19 cellular contexts compared by ENCODE assay signal in the genomic region with DNA sequence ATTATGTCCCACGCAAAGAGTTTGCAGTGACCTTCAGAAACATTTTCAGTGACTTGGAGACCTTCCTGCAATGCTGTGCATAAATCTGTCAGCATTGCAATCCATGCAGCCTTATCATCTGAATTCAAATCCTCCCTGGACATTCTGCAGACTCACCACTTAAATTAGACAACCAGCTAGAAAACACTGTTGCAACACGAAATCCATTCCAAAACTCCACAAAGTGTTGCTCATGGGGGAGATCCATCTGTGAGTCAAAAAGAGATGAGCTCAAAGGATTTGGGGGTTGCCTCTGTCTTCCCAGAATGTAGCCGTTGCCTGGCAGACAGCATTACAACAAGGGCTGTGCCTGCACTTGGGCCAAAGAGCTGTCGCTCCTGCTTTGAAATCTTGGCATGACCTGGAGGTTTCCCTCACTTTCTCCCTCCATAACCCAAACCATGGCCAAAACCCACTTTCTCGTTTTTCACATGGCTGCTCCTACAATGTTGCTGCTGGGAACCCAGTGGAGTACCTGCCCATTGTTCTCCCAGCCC.
DNase-seq lines count a peak whose midpoint lies in the region; ATAC-seq and TF ChIP-seq lines count a peak whose summit lies in the region.
"Had no signal": no experiment of that assay in that cellular context is flagged by ENCODE, and none has a peak within 500 bp of the region (broad histone marks: within the 10 kb centered on the region; RNA-seq: fewer than 3 reads in every experiment).

No MANE protein-coding gene starts in this region.

- WGBS in SK-N-SH (ENCODE audit: low lambda C conversion rate) = 42% methylated on average over 5 of the region's 5 CpGs

- no peak overlapping the region for H3K9ac ChIP-seq in SK-N-SH

- DNase-seq in Right ventricle myocardium superior (peak; percentile 48), right atrium auricular region (ENCODE audit: low spot score) (no peak), fibroblast of the aortic adventitia (ENCODE audit: low read depth) (peak; percentile 96), posterior vena cava (ENCODE audit: low spot score) (peak; percentile 88), GM10248 (ENCODE audit: extremely low spot score) (no peak), PC-9 (no peak), SK-N-SH (no peak)
- DNase-seq: 8988T; activated CD4-positive, alpha-beta memory T cell treated with anti-CD3 and anti-CD28 coated beads, Interleukin-2, amount 10 ng/mL, durations not matched to agents 7 days and 5 days; CD4-positive, alpha-beta memory T cell; DND-41; hypothalamus; MM.1S; NCI-H1930; NCI-H524 had no signal

- no peaks in the 10 kb centered on the region for H4K20me1 ChIP-seq in PC-9 (ENCODE audit: insufficient read depth)
- H4K20me1 ChIP-seq in SK-N-SH (ENCODE audit: insufficient read depth) = no peaks in the 10 kb centered on the region

- POLR2A ChIA-PET in GM10248 (lab: Yijun Ruan, JAX) (no interaction called here), PC-9 (lab: Charles Lee; ENCODE audit: unreplicated experiment) (interaction anchor here (0.9 kb wide), 1 partner anchor 253 kb away, joined by 6 read pairs; no protein-coding TSS in a partner anchor), SK-N-SH (lab: Yijun Ruan, JAX) (no interaction called here)

- H3K27me3 ChIP-seq in right atrium auricular region = no peaks in the 10 kb centered on the region
- no peaks in the 10 kb centered on the region for H3K27me3 ChIP-seq in PC-9 (ENCODE audit: insufficient read depth, low read depth)
- peaks cover 6% of the 10 kb centered on the region; the same call in 1 of the 2 replicates for H3K27me3 ChIP-seq in SK-N-SH (ENCODE audit: insufficient read depth)

- no peak overlapping the region for H3K4me3 ChIP-seq in right atrium auricular region
- H3K4me3 ChIP-seq in fibroblast of the aortic adventitia (ENCODE audit: low read depth, low read length) = no peak overlapping the region
- H3K4me3 ChIP-seq in PC-9 = no peak overlapping the region
- no peak overlapping the region for H3K4me3 ChIP-seq in SK-N-SH (ENCODE audit: low read depth in 2 of 2, low read length in 1 of 2)
- H3K4me3 ChIP-seq: HAP-1, SK-N-MC, thoracic aorta had no signal

- H3K36me3 ChIP-seq in right atrium auricular region = no peaks in the 10 kb centered on the region
- no peaks in the 10 kb centered on the region for H3K36me3 ChIP-seq in PC-9 (ENCODE audit: low read depth)
- no peaks in the 10 kb centered on the region for H3K36me3 ChIP-seq in SK-N-SH (replicated peaks in 1 of 2; ENCODE audit: control insufficient read depth in 1 of 2, insufficient read depth in 2 of 2, low read length in 1 of 2)
- H3K36me3 ChIP-seq: HAP-1, thoracic aorta had no signal

- intact Hi-C loops in Right ventricle myocardium superior (cut with DNase I) (no loop called here), posterior vena cava (cut with DNase I) (no loop called here), PC-9 (cut with micrococcal nuclease; ENCODE audit: unreplicated experiment) (no loop called here)

- no peaks in the 10 kb centered on the region for H3K79me2 ChIP-seq in PC-9 (ENCODE audit: low read depth)
- no peaks in the 10 kb centered on the region for H3K79me2 ChIP-seq in SK-N-SH (ENCODE audit: insufficient read depth)

- H3F3A ChIP-seq in PC-9 (ENCODE audit: insufficient read depth, low read depth) (peaks cover 5% of the 10 kb centered on the region; the same call in 1 of the 2 replicates), SK-N-SH (replicated peaks; ENCODE audit: insufficient read depth) (peaks cover 3% of the 10 kb centered on the region)

- BruUV-seq in PC-9 (replicated peaks; lab: Mats Ljungman, UMichigan) = no TSS peak

- ATAC-seq in Right ventricle myocardium superior (ENCODE audit: poor library complexity) (peak; percentile 69), HG03439 (IDR thresholded peaks at IDR 0.05; ENCODE audit: unreplicated experiment) (no peak)

- no peak overlapping the region for H3K4me2 ChIP-seq in PC-9
- H3K4me2 ChIP-seq in SK-N-SH = no peak overlapping the region

- no peak for TF ChIP-seq RAD21 in SK-N-SH (IDR thresholded peaks at IDR 0.05; ENCODE audit: low read length)

- CTCF ChIA-PET in GM10248 (lab: Yijun Ruan, JAX) = no interaction called here
- CTCF ChIA-PET in PC-9 (lab: Charles Lee) = no interaction called here
- CTCF ChIA-PET in SK-N-SH (lab: Yijun Ruan, JAX) = no interaction called here

- TF ChIP-seq CTCF in right atrium auricular region (IDR thresholded peaks at IDR 0.05) (no peak), fibroblast of the aortic adventitia (IDR thresholded peaks at IDR 0.05; ENCODE audit: insufficient read depth, low read length) (no peak), GM10248 (IDR thresholded peaks at IDR 0.05; ENCODE audit: control extremely low read depth, extremely low read depth, low read depth, missing control alignments) (no peak), PC-9 (conservative IDR thresholded peaks at IDR 0.05) (no peak), SK-N-SH (IDR thresholded peaks at IDR 0.05) (no peak)

- H3K4me1 ChIP-seq in right atrium auricular region (peaks cover 0 to 11% of the 10 kb centered on the region in 2 donors), PC-9 (replicated peaks; ENCODE audit: insufficient read depth) (peaks cover 9% of the 10 kb centered on the region), SK-N-SH (ENCODE audit: control insufficient read depth in 1 of 2, insufficient read depth in 2 of 2, low read depth in 1 of 2, low read length in 1 of 2) (no peaks in the 10 kb centered on the region; a peak in 1 of 4 replicates)
- H3K4me1 ChIP-seq: HAP-1 had no signal

- H3K9me2 ChIP-seq in PC-9 (ENCODE audit: insufficient read depth) = no peaks in the 10 kb centered on the region
- H3K9me2 ChIP-seq in SK-N-SH = no peaks in the 10 kb centered on the region

- TF ChIP-seq EP300 in SK-N-SH (IDR thresholded peaks at IDR 0.05; ENCODE audit: borderline replicate concordance in 1 of 2, low read depth in 1 of 2, low read length in 1 of 2) = no peak

- H3K27ac ChIP-seq in right atrium auricular region (no peak overlapping the region), PC-9 (no peak overlapping the region), SK-N-SH (ENCODE audit: low read depth in 2 of 2, low read length in 1 of 2) (no peak overlapping the region)
- H3K27ac ChIP-seq: SK-N-MC, thoracic aorta had no signal

- H2AFZ ChIP-seq in PC-9 (no peak overlapping the region), SK-N-SH (ENCODE audit: low read depth) (no peak overlapping the region)

- no peaks in the 10 kb centered on the region for H3K9me3 ChIP-seq in right atrium auricular region
- no peaks in the 10 kb centered on the region for H3K9me3 ChIP-seq in PC-9 (ENCODE audit: insufficient read depth, low read depth)
- H3K9me3 ChIP-seq in SK-N-SH = no peaks in the 10 kb centered on the region
- H3K9me3 ChIP-seq: HAP-1, thoracic aorta had no signal

TF ChIP-seq in SK-N-SH, 30 proteins besides CTCF, POLR2A, EP300 and RAD21:
- TF ChIP-seq, protein P1, sequence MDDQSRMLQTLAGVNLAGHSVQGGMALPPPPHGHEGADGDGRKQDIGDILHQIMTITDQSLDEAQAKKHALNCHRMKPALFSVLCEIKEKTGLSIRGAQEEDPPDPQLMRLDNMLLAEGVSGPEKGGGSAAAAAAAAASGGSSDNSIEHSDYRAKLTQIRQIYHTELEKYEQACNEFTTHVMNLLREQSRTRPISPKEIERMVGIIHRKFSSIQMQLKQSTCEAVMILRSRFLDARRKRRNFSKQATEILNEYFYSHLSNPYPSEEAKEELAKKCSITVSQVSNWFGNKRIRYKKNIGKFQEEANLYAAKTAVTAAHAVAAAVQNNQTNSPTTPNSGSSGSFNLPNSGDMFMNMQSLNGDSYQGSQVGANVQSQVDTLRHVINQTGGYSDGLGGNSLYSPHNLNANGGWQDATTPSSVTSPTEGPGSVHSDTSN (IDR thresholded peaks at IDR 0.05) = no peak
- TF ChIP-seq ELF1 (IDR thresholded peaks at IDR 0.05) (no peak), FOXM1 (IDR thresholded peaks at IDR 0.05; ENCODE audit: low read depth) (no peak), FOXJ3 (CRISPR knock-in tag; IDR thresholded peaks at IDR 0.05) (no peak), GATA2 (CRISPR knock-in tag; IDR thresholded peaks at IDR 0.05) (no peak)
- TF ChIP-seq, protein P2, sequence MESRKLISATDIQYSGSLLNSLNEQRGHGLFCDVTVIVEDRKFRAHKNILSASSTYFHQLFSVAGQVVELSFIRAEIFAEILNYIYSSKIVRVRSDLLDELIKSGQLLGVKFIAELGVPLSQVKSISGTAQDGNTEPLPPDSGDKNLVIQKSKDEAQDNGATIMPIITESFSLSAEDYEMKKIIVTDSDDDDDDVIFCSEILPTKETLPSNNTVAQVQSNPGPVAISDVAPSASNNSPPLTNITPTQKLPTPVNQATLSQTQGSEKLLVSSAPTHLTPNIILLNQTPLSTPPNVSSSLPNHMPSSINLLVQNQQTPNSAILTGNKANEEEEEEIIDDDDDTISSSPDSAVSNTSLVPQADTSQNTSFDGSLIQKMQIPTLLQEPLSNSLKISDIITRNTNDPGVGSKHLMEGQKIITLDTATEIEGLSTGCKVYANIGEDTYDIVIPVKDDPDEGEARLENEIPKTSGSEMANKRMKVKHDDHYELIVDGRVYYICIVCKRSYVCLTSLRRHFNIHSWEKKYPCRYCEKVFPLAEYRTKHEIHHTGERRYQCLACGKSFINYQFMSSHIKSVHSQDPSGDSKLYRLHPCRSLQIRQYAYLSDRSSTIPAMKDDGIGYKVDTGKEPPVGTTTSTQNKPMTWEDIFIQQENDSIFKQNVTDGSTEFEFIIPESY (IDR thresholded peaks at IDR 0.05; ENCODE audit: borderline replicate concordance, low read depth) = no peak

Comparison
In these comparisons a context has a peak if more than half of its experiments do, and no peak if none do; other contexts are left out.
1. DNase-seq: peak in Right ventricle myocardium superior (single experiment), fibroblast of the aortic adventitia (single experiment) and posterior vena cava (single experiment); none in right atrium auricular region (single experiment), GM10248 (single experiment), PC-9 (0 of 2) and SK-N-SH (single experiment).